In genomic region chr12:12717586-12718381, GRCh38 we compare ENCODE assay signal across 7 cellular contexts. TPM values are rescaled to one million over a fixed set of nuclear protein-coding genes. Genes with fewer than 3 reads are reported as not detected.
A peak's percentile ranks its signal among the peaks of the same experiment; 100 is the strongest.
DNase-seq lines count a peak whose midpoint lies in the region; ATAC-seq and TF ChIP-seq lines count a peak whose summit lies in the region.

No MANE protein-coding gene starts in this region.

- H3T11ph ChIP-seq in H9 (ENCODE audit: low read length), result no peak overlapping the region

- TF ChIP-seq CTCF in H9 (conservative IDR thresholded peaks at IDR 0.05), result no peak
- TF ChIP-seq CTCF in astrocyte of the spinal cord (IDR thresholded peaks at IDR 0.05; ENCODE audit: low read depth, low read length), result no peak
- TF ChIP-seq CTCF in spleen (IDR thresholded peaks at IDR 0.05 in 8 of 11, conservative IDR thresholded peaks at IDR 0.05 in 3 of 11), result no peak

- no peak overlapping the region for H2BK20ac ChIP-seq in H9 (ENCODE audit: low read depth, low read length, poor library complexity, severe bottlenecking)

- no peak overlapping the region for H2BK15ac ChIP-seq in H9 (ENCODE audit: low read depth, low read length)

- H3K14ac ChIP-seq in H9 (ENCODE audit: insufficient read depth, low read length), result peak overlapping the region; percentile 60; the same call in 1 of the 2 replicates

- H4K20me1 ChIP-seq in H9 (ENCODE audit: control insufficient read depth, insufficient read depth, insufficient read length), result no peaks in the 10 kb centered on the region

- no peak for ATAC-seq in GM21786 (IDR thresholded peaks at IDR 0.05; ENCODE audit: unreplicated experiment)

- DNase-seq in G401 (ENCODE audit: low spot score) (peak; percentile 46), H9 (peak; percentile 53), NOMO-1 treated with DMSO at 0.1 percent for 48 hours (lab: John Stamatoyannopoulos, UW; ENCODE audit: unreplicated experiment) (peak; percentile 77), astrocyte of the spinal cord (ENCODE audit: low read depth, low spot score) (peak; percentile 22), iPS-NIHi11 (ENCODE audit: low spot score) (peak; percentile 45), spleen (peak; percentile 90)

- no peaks in the 10 kb centered on the region for H3K79me1 ChIP-seq in H9 (ENCODE audit: insufficient read depth, low read depth, low read length, poor library complexity, severe bottlenecking)

- no peak overlapping the region for H2BK120ac ChIP-seq in H9 (ENCODE audit: low read depth, low read length, poor library complexity, severe bottlenecking)

- intact Hi-C loops in spleen (cut with DNase I; ENCODE audit: low total_unique reads), result no loop called here

- H4K91ac ChIP-seq in H9 (ENCODE audit: insufficient read length, low read depth, low read length), result no peak overlapping the region

- H3K36me3 Mint-ChIP-seq in H9 (ENCODE audit: insufficient read depth in 1 of 3, low read depth in 3 of 3), result peaks cover 15 to 38% (median 34%) of the 10 kb centered on the region in 3 experiments; a peak in 6 of 7 replicates

- peak overlapping the region; percentile 88 for H3K18ac ChIP-seq in H9 (ENCODE audit: insufficient read length, low read depth, low read length)

- no peak overlapping the region for H2BK12ac ChIP-seq in H9 (ENCODE audit: insufficient read length, low read depth, low read length)

- peaks cover 0 to 37% (median 6%) of the 10 kb centered on the region in 6 donors for H3K36me3 ChIP-seq in spleen

- no peak overlapping the region for H4K5ac ChIP-seq in H9 (ENCODE audit: insufficient read length, low read depth, low read length)

- H3K27me3 Mint-ChIP-seq in H9 (ENCODE audit: low read depth), result peaks cover 9% of the 10 kb centered on the region

- H3K56ac ChIP-seq in H9 (ENCODE audit: insufficient read length, low read depth, low read length), result no peak overlapping the region

- no peaks in the 10 kb centered on the region for H3K27me3 ChIP-seq in H9 (ENCODE audit: insufficient read depth, low read length)
- no peaks in the 10 kb centered on the region for H3K27me3 ChIP-seq in spleen (replicated peaks in 1 of 7)

- peak overlapping the region; percentile 94 for H3K4me3 Mint-ChIP-seq in H9

- peaks cover 4% of the 10 kb centered on the region; the same call in 1 of the 2 replicates for H3K79me2 ChIP-seq in H9 (ENCODE audit: insufficient read depth, low read length)

- no peak overlapping the region for H2BK5ac ChIP-seq in H9 (ENCODE audit: insufficient read length, low read length)

- H4K8ac ChIP-seq in H9 (replicated peaks; ENCODE audit: insufficient read length, low read depth, low read length), result no peak overlapping the region

- peaks cover 50 to 56% of the 10 kb centered on the region in 2 experiments for H3K4me1 Mint-ChIP-seq in H9

- H3K9me3 Mint-ChIP-seq in H9, result no peaks in the 10 kb centered on the region

- peak overlapping the region; percentile 89 for H3K9ac ChIP-seq in H9 (ENCODE audit: extremely low read depth, insufficient read length, low read length)

- no peak overlapping the region for H3K27ac ChIP-seq in H9 (ENCODE audit: insufficient read length, low read depth, low read length)
- H3K27ac ChIP-seq in spleen, result peak overlapping the region; percentile 99 to 100 (median 100)

- no peak overlapping the region for H3K23ac ChIP-seq in H9 (ENCODE audit: insufficient read length, low read depth, low read length)

- peak overlapping the region; percentile 85 to 94 (median 87); a peak in 6 of 7 replicates for H3K27ac Mint-ChIP-seq in H9

- H3K23me2 ChIP-seq in H9 (ENCODE audit: insufficient read length, low read depth, low read length, poor library complexity, severe bottlenecking), result peaks cover 14% of the 10 kb centered on the region

- H3K4me1 ChIP-seq in H9 (ENCODE audit: insufficient read depth, low read length) (peaks cover 7% of the 10 kb centered on the region), spleen (peaks cover 52 to 77% (median 66%) of the 10 kb centered on the region in 6 donors)

- no peak overlapping the region for H2AK5ac ChIP-seq in H9 (ENCODE audit: insufficient read length, low read length)

- H3K4me2 ChIP-seq in H9 (ENCODE audit: insufficient read depth, insufficient read length, low read length), result peak overlapping the region; percentile 90

- H3K9me3 ChIP-seq in H9 (ENCODE audit: control insufficient read depth, low read depth, low read length) (no peaks in the 10 kb centered on the region), spleen (no peaks in the 10 kb centered on the region)

- H3K4me3 ChIP-seq in astrocyte of the spinal cord (ENCODE audit: low read depth, low read length) (peak overlapping the region; percentile 92), spleen (peak overlapping the region; percentile 64 to 94 (median 84))

- no CpG with 5 or more reads among the region's 62 CpGs for WGBS in H9 (ENCODE audit: extremely low coverage, insufficient read length, low lambda C conversion rate)
- WGBS in spleen, 5 donors, result 0 to 1% (median 1%) methylated on average over 37 to 62 of the region's 62 CpGs

- H3K4ac ChIP-seq in H9 (ENCODE audit: low read depth, low read length), result no peak overlapping the region

- in situ Hi-C loops in G401 (cut with HindIII; ENCODE audit: low sequenced_read_pairs) (no loop called here), astrocyte of the spinal cord (cut with HindIII; ENCODE audit: low sequenced_read_pairs) (no loop called here)

- no peak for TF ChIP-seq POLR2A in spleen (IDR thresholded peaks at IDR 0.05)

- H2AFZ ChIP-seq in H9 (ENCODE audit: low read length), result no peak overlapping the region

RNA-seq across cellular contexts. Expression of gene CDKN1B, which starts 0.6 kb away (rescaled TPM):
- 65.6 and 81.7 TPM in 2 replicates for total RNA-seq in G401 (2014; rRNA removed; shearing (Covaris generic))
- total RNA-seq in H9 (2021) (27.7 and 28.3 TPM in 2 replicates), spleen (10 to 100 TPM; 72.3 to 95.2 (median 79.3) TPM)
- polyA plus RNA-seq in spleen, result 10 to 100 TPM; 34.9 to 49.3 (median 46.4) TPM

RNA-seq across cellular contexts. Expression of gene GPR19, which starts 21.8 kb away (rescaled TPM):
- total RNA-seq in G401 (2014; rRNA removed; shearing (Covaris generic)), result 1.0 and 1.3 TPM in 2 replicates
- total RNA-seq in H9 (2021), result 20.4 and 23.4 TPM in 2 replicates
- 1 to 10 TPM in 5 of 7 donors, under 1 TPM in 1, not detected in 1; 0.80 to 5.5 (median 1.9) TPM for total RNA-seq in spleen
- polyA plus RNA-seq in spleen, result under 1 TPM; 0.35 to 0.74 (median 0.61) TPM

Comparison
In these comparisons a context has a peak if more than half of its experiments do, and no peak if none do; other contexts are left out.
1. DNase-seq: peak in every context shown above with its lines; median percentile 90 in spleen; 77 in NOMO-1 treated with DMSO at 0.1 percent for 48 hours; 53 in H9; 46 in G401; 45 in iPS-NIHi11; 22 in astrocyte of the spinal cord.